11 cellular contexts compared by ENCODE assay signal in genomic region chr6:111260570-111261298, GRCh38.
A peak's percentile ranks its signal among the peaks of the same experiment; 100 is the strongest.
DNase-seq lines count a peak whose midpoint lies in the region; ATAC-seq and TF ChIP-seq lines count a peak whose summit lies in the region.
"Had no signal": no experiment of that assay in that cellular context is flagged by ENCODE, and none has a peak within 500 bp of the region (broad histone marks: within the 10 kb centered on the region; RNA-seq: fewer than 3 reads in every experiment).

No MANE protein-coding gene starts in this region.

- H3K27ac ChIP-seq in RWPE2 (ENCODE audit: poor library complexity, severe bottlenecking), result peak overlapping the region; percentile 53
- H3K27ac ChIP-seq in esophagus squamous epithelium, result peak overlapping the region; percentile 31 to 90 (median 70)

- peaks cover 36% of the 10 kb centered on the region for H3K4me1 Mint-ChIP-seq in activated T-cell treated with anti-CD3 and anti-CD28 coated beads, Interleukin-2, amount 50 U/mL, for 4 hours (ENCODE audit: low read depth)
- peaks cover 43% of the 10 kb centered on the region for H3K4me1 Mint-ChIP-seq in stimulated activated naive CD8-positive, alpha-beta T cell treated with anti-CD3 and anti-CD28 coated beads, Interleukin-15, amount 100 ng/mL, for 72 hours

- TF ChIP-seq POLR2A in esophagus squamous epithelium (IDR thresholded peaks at IDR 0.05), result no peak

- H3K4me1 ChIP-seq in RWPE2 (ENCODE audit: insufficient read depth, poor library complexity, severe bottlenecking) (peaks cover 14% of the 10 kb centered on the region), esophagus squamous epithelium (peaks cover 12 to 31% (median 19%) of the 10 kb centered on the region in 3 donors)

- H3K4me3 ChIP-seq in RWPE2 (ENCODE audit: severe bottlenecking), result peak overlapping the region; percentile 60
- H3K4me3 ChIP-seq in esophagus squamous epithelium, result peak overlapping the region; percentile 73 to 87 (median 82)

- H3K4me3 Mint-ChIP-seq in activated T-cell treated with anti-CD3 and anti-CD28 coated beads, Interleukin-2, amount 50 U/mL, for 4 hours, result peak overlapping the region; percentile 81
- H3K4me3 Mint-ChIP-seq in stimulated activated naive CD8-positive, alpha-beta T cell treated with anti-CD3 and anti-CD28 coated beads, Interleukin-15, amount 100 ng/mL, for 72 hours, result peak overlapping the region; percentile 83 to 86

- no peak for TF ChIP-seq CTCF in RWPE2 (IDR thresholded peaks at IDR 0.05; ENCODE audit: poor library complexity, severe bottlenecking)
- TF ChIP-seq CTCF in esophagus squamous epithelium (IDR thresholded peaks at IDR 0.05), result no peak

- H3K27me3 Mint-ChIP-seq in activated T-cell treated with anti-CD3 and anti-CD28 coated beads, Interleukin-2, amount 50 U/mL, for 4 hours (ENCODE audit: low read depth), result peaks cover 2% of the 10 kb centered on the region
- no peaks in the 10 kb centered on the region for H3K27me3 Mint-ChIP-seq in stimulated activated naive CD8-positive, alpha-beta T cell treated with anti-CD3 and anti-CD28 coated beads, Interleukin-15, amount 100 ng/mL, for 72 hours

- intact Hi-C loops in esophagus squamous epithelium (cut with DNase I), result no loop called here

- no peaks in the 10 kb centered on the region for H3K9me3 ChIP-seq in RWPE2 (ENCODE audit: severe bottlenecking)
- no peaks in the 10 kb centered on the region for H3K9me3 ChIP-seq in esophagus squamous epithelium

- no peaks in the 10 kb centered on the region for H3K9me3 Mint-ChIP-seq in activated T-cell treated with anti-CD3 and anti-CD28 coated beads, Interleukin-2, amount 50 U/mL, for 4 hours
- H3K9me3 Mint-ChIP-seq in stimulated activated naive CD8-positive, alpha-beta T cell treated with anti-CD3 and anti-CD28 coated beads, Interleukin-15, amount 100 ng/mL, for 72 hours, result no peaks in the 10 kb centered on the region

- no peak for ATAC-seq in activated T-cell treated with anti-CD3 and anti-CD28 coated beads, Interleukin-2, amount 50 U/mL, for 4 hours
- peak; percentile 25 for ATAC-seq in RWPE2 (ENCODE audit: low read depth)
- no peak for ATAC-seq in stimulated activated naive CD8-positive, alpha-beta T cell treated with anti-CD3 and anti-CD28 coated beads, Interleukin-15, amount 100 ng/mL, for 72 hours
- no peak for ATAC-seq in GM18520 (IDR thresholded peaks at IDR 0.05; ENCODE audit: unreplicated experiment)

- no peak for DNase-seq in activated T-cell treated with anti-CD3 and anti-CD28 coated beads, Interleukin-2, amount 50 U/mL, for 4 hours
- DNase-seq in activated T-cell treated with anti-CD3 and anti-CD28 coated beads for 4 hours, result no peak
- DNase-seq in RWPE2 (ENCODE audit: low spot score), result no peak
- no peak for DNase-seq in esophagus squamous epithelium (lab: John Stamatoyannopoulos, UW)
- DNase-seq in stimulated activated naive CD8-positive, alpha-beta T cell treated with anti-CD3 and anti-CD28 coated beads, Interleukin-15, amount 100 ng/mL, for 72 hours, result no peak
- no peak for DNase-seq in superior temporal gyrus (ENCODE audit: extremely low spot score)
- DNase-seq in NCI-H1105 treated with DMSO at 0.1 percent for 48 hours (lab: John Stamatoyannopoulos, UW), result no peak
- DNase-seq: H7, head of caudate nucleus, NCI-H1105 had no signal

- peak overlapping the region; percentile 80 to 94 for H3K27ac Mint-ChIP-seq in stimulated activated naive CD8-positive, alpha-beta T cell treated with anti-CD3 and anti-CD28 coated beads, Interleukin-15, amount 100 ng/mL, for 72 hours

- H3K36me3 ChIP-seq in RWPE2 (ENCODE audit: low read depth) (peaks cover 28% of the 10 kb centered on the region), esophagus squamous epithelium (peaks cover 0 to 22% (median 0%) of the 10 kb centered on the region in 3 donors)

- H3K36me3 Mint-ChIP-seq in activated T-cell treated with anti-CD3 and anti-CD28 coated beads, Interleukin-2, amount 50 U/mL, for 4 hours (ENCODE audit: insufficient read depth), result peaks cover 6% of the 10 kb centered on the region

- 50 to 56% methylated on average over 12 of the region's 12 CpGs for WGBS in esophagus squamous epithelium, 2 donors

- H3K27me3 ChIP-seq in RWPE2 (ENCODE audit: insufficient read depth, poor library complexity, severe bottlenecking) (no peaks in the 10 kb centered on the region), esophagus squamous epithelium (peaks cover 0 to 8% (median 0%) of the 10 kb centered on the region in 4 donors)
